ENCODE assay signal across 21 cellular contexts in genomic region chr9:132221941-132222340, GRCh38.
DNase-seq lines count a peak whose midpoint lies in the region; ATAC-seq and TF ChIP-seq lines count a peak whose summit lies in the region.
"Had no signal": no experiment of that assay in that cellular context is flagged by ENCODE, and none has a peak within 500 bp of the region (broad histone marks: within the 10 kb centered on the region; RNA-seq: fewer than 3 reads in every experiment).

No MANE protein-coding gene starts in this region.

- ATAC-seq in Right ventricle myocardium inferior (no peak), left cardiac atrium (no peak)
- ATAC-seq: A549; CD8-positive, alpha-beta T cell; GM12878 had no signal

- peak overlapping the region; percentile 91 for H3K27ac ChIP-seq in neutrophil
- H3K27ac ChIP-seq: A549, GM23248 had no signal

- intact Hi-C loops in Right ventricle myocardium inferior (cut with DNase I), result no loop called here
- intact Hi-C loops in left cardiac atrium (cut with DNase I), result no loop called here

- no peak overlapping the region for H3K4me3 ChIP-seq in neutrophil (ENCODE audit: low read depth in 1 of 2, low read length in 1 of 2)
- H3K4me3 ChIP-seq: A549, GM12878, GM23248 had no signal

- H3K27me3 ChIP-seq in neutrophil, result no peaks in the 10 kb centered on the region

- H3K9me3 ChIP-seq in neutrophil, result no peaks in the 10 kb centered on the region
- H3K9me3 ChIP-seq: A549, Caco-2 had no signal

- peaks cover 86 to 87% of the 10 kb centered on the region in 2 experiments for H3K4me1 ChIP-seq in neutrophil (ENCODE audit: control insufficient read depth in 1 of 2, insufficient read depth in 1 of 2, low read depth in 1 of 2, low read length in 1 of 2)
- H3K4me1 ChIP-seq: A549, Caco-2 had no signal

- peaks cover 8% of the 10 kb centered on the region for H3K36me3 ChIP-seq in neutrophil

- no peak for TF ChIP-seq CTCF in neutrophil (IDR thresholded peaks at IDR 0.05)

- DNase-seq in Right ventricle myocardium inferior (ENCODE audit: missing footprints) (peak; percentile 11), left cardiac atrium (no peak), NCI-H82 treated with DMSO at 0.1 percent for 48 hours (lab: John Stamatoyannopoulos, UW; ENCODE audit: unreplicated experiment) (peak; percentile 9), HuH-7.5 (ENCODE audit: low spot score) (no peak), NCI-H748 (lab: John Stamatoyannopoulos, UW; ENCODE audit: unreplicated experiment) (no peak)
- DNase-seq: 8988T; ACHN; C1 segment of cervical spinal cord; Caco-2; CD4-positive, CD25-positive, alpha-beta regulatory T cell; CD8-positive, alpha-beta T cell; DMS153; DMS79; EL; GDM1; GM23248; H7; HCEC 1CT had no signal

Comparison
In these comparisons a context has a peak if more than half of its experiments do, and no peak if none do; other contexts are left out.
1. DNase-seq: peak in Right ventricle myocardium inferior (single experiment) and NCI-H82 treated with DMSO at 0.1 percent for 48 hours (single experiment); none in left cardiac atrium (single experiment), HuH-7.5 (single experiment) and NCI-H748 (single experiment).